In genomic region chr17:79671387-79671752, GRCh38 we compare ENCODE assay signal across 31 cellular contexts. TPM values are rescaled to one million over a fixed set of nuclear protein-coding genes. Genes with fewer than 3 reads are reported as not detected.
DNase-seq lines count a peak whose midpoint lies in the region; ATAC-seq, FAIRE-seq and TF ChIP-seq lines count a peak whose summit lies in the region.
"Had no signal": no experiment of that assay in that cellular context is flagged by ENCODE, and none has a peak within 500 bp of the region (broad histone marks: within the 10 kb centered on the region; RNA-seq: fewer than 3 reads in every experiment).

No MANE protein-coding gene starts in this region.

- H3K9me3 ChIP-seq in left ventricle myocardium inferior (replicated peaks), result peaks cover 19% of the 10 kb centered on the region
- peaks cover 0 to 19% (median 10%) of the 10 kb centered on the region in 12 donors for H3K9me3 ChIP-seq in heart left ventricle
- peaks cover 8 to 10% of the 10 kb centered on the region in 2 donors for H3K9me3 ChIP-seq in kidney (ENCODE audit: control insufficient read depth in 1 of 2, low read length in 2 of 2)
- peaks cover 0 to 10% (median 0%) of the 10 kb centered on the region in 4 donors for H3K9me3 ChIP-seq in sigmoid colon
- H3K9me3 ChIP-seq in effector memory CD4-positive, alpha-beta T cell (ENCODE audit: control insufficient read depth, low read length), result no peaks in the 10 kb centered on the region
- H3K9me3 ChIP-seq: thyroid gland had no signal

- H3K4me3 Mint-ChIP-seq in natural killer cell, result no peak overlapping the region
- H3K4me3 Mint-ChIP-seq: activated naive CD8-positive, alpha-beta T cell treated with anti-CD3 and anti-CD28 coated beads for 36 hours; activated T-cell treated with anti-CD3 and anti-CD28 coated beads, Interleukin-2, amount 50 U/mL, for 4 hours; B cell; CD8-positive, alpha-beta memory T cell; neural crest cell; T-cell had no signal

- no peak for FAIRE-seq in kidney (lab: Jason Lieb, UNC)
- FAIRE-seq: GM12878 had no signal

- H3K4me1 ChIP-seq in left ventricle myocardium inferior (no peaks in the 10 kb centered on the region), heart left ventricle (no peaks in the 10 kb centered on the region), kidney (ENCODE audit: control insufficient read depth in 1 of 2, insufficient read depth in 1 of 2, low read depth in 1 of 2, low read length in 2 of 2) (no peaks in the 10 kb centered on the region), sigmoid colon (peaks cover 0 to 33% (median 21%) of the 10 kb centered on the region in 4 donors)
- no peaks in the 10 kb centered on the region for H3K4me1 ChIP-seq in effector memory CD4-positive, alpha-beta T cell (ENCODE audit: control insufficient read depth, insufficient read depth, low read length, poor library complexity, severe bottlenecking)
- H3K4me1 ChIP-seq: gastrocnemius medialis, thyroid gland had no signal

- DNase-seq in left ventricle myocardium inferior (peak; percentile 7), heart left ventricle (no peak), NCI-H524 treated with DMSO at 0.1 percent for 48 hours (lab: John Stamatoyannopoulos, UW) (peak; percentile 22), kidney (peak; percentile 47), sigmoid colon (no peak), HuH-7 (ENCODE audit: low spot score) (no peak), natural killer cell (no peak)
- no peak for DNase-seq in effector memory CD4-positive, alpha-beta T cell
- DNase-seq: ACHN; activated CD4-positive, alpha-beta T cell treated with anti-CD3 and anti-CD28 coated beads, Interleukin-2, amount 50 U/mL, for 1 hour; activated CD4-positive, CD25-positive, alpha-beta regulatory T cell; activated gamma-delta T cell; activated naive CD8-positive, alpha-beta T cell treated with anti-CD3 and anti-CD28 coated beads for 36 hours; activated T-cell treated with anti-CD3 and anti-CD28 coated beads, Interleukin-2, amount 50 U/mL, for 4 hours; CD8-positive, alpha-beta memory T cell; gastrocnemius medialis; left colon; NCI-H1048; NCI-H1930; NCI-H748 treated with DMSO at 0.1 percent for 48 hours; stimulated activated CD4-positive, alpha-beta T cell treated with anti-CD3 and anti-CD28 coated beads, Interleukin-4, amount 100 ng/mL, for 24 hours; T-cell; thyroid gland had no signal

- ATAC-seq in heart left ventricle (no peak), natural killer cell (no peak)
- ATAC-seq: activated T-cell treated with anti-CD3 and anti-CD28 coated beads, Interleukin-2, amount 50 U/mL, for 4 hours; gastrocnemius medialis; GM12878; left colon; T-cell had no signal

- H3K27me3 ChIP-seq in left ventricle myocardium inferior (ENCODE audit: low read depth) (peaks cover 94% of the 10 kb centered on the region), heart left ventricle (peaks cover 0 to 49% (median 3%) of the 10 kb centered on the region in 9 donors), sigmoid colon (no peaks in the 10 kb centered on the region)
- no peaks in the 10 kb centered on the region for H3K27me3 ChIP-seq in effector memory CD4-positive, alpha-beta T cell (replicated peaks; ENCODE audit: control insufficient read depth, insufficient read depth, low read length, poor library complexity, severe bottlenecking)
- H3K27me3 ChIP-seq: hepatocyte, thyroid gland had no signal

- H3K27ac Mint-ChIP-seq in natural killer cell, result no peak overlapping the region
- H3K27ac Mint-ChIP-seq: activated naive CD8-positive, alpha-beta T cell treated with anti-CD3 and anti-CD28 coated beads for 36 hours; B cell; IgD-negative memory B cell; T-cell had no signal

- TF ChIP-seq CTCF in left ventricle myocardium inferior (IDR thresholded peaks at IDR 0.05; ENCODE audit: borderline replicate concordance) (no peak), heart left ventricle (IDR thresholded peaks at IDR 0.05) (no peak), kidney (IDR thresholded peaks at IDR 0.05; ENCODE audit: borderline replicate concordance, extremely low read depth, insufficient read depth) (no peak), sigmoid colon (IDR thresholded peaks at IDR 0.05) (peak in 1 of 4 experiments; percentile 29), natural killer cell (IDR thresholded peaks at IDR 0.05) (no peak)

- WGBS in heart left ventricle, 4 donors, result 45 to 54% (median 51%) methylated on average over 6 to 8 of the region's 8 CpGs
- WGBS in sigmoid colon, 2 donors, result 46 to 52% methylated on average over 8 of the region's 8 CpGs

- H3K27ac ChIP-seq in left ventricle myocardium inferior (replicated peaks) (no peak overlapping the region), heart left ventricle (peak overlapping the region in 1 of 12 donors; percentile 31), kidney (ENCODE audit: low read depth in 2 of 2, low read length in 2 of 2) (no peak overlapping the region), sigmoid colon (peak overlapping the region in 3 of 4 donors; percentile 40 to 80 (median 43))
- no peak overlapping the region for H3K27ac ChIP-seq in effector memory CD4-positive, alpha-beta T cell (ENCODE audit: insufficient read depth, low read length, poor library complexity, severe bottlenecking)
- H3K27ac ChIP-seq: gastrocnemius medialis, hepatocyte, thyroid gland had no signal

- TF ChIP-seq POLR2A in heart left ventricle (IDR thresholded peaks at IDR 0.05), result no peak
- no peak for TF ChIP-seq POLR2A in sigmoid colon (IDR thresholded peaks at IDR 0.05)

- no peak overlapping the region for H3K9ac ChIP-seq in kidney (ENCODE audit: low read length in 2 of 2)

- intact Hi-C loops in left ventricle myocardium inferior (cut with micrococcal nuclease), result no loop called here
- intact Hi-C loops in heart left ventricle (cut with DNase I), result no loop called here
- intact Hi-C loops in kidney (cut with DNase I), result no loop called here
- intact Hi-C loops in sigmoid colon (cut with DNase I), result no loop called here
- intact Hi-C loops in natural killer cell (cut with micrococcal nuclease), result no loop called here

- H3K4me1 Mint-ChIP-seq in natural killer cell, result no peaks in the 10 kb centered on the region
- H3K4me1 Mint-ChIP-seq: activated naive CD8-positive, alpha-beta T cell treated with anti-CD3 and anti-CD28 coated beads for 36 hours; CD8-positive, alpha-beta memory T cell; neural crest cell; T-cell had no signal

- no peak for TF ChIP-seq EP300 in sigmoid colon (IDR thresholded peaks at IDR 0.05)

- H3K27me3 Mint-ChIP-seq in natural killer cell (ENCODE audit: low read depth in 2 of 2), result peaks cover 21% of the 10 kb centered on the region in 2 donors

- H3K36me3 ChIP-seq in left ventricle myocardium inferior, result no peaks in the 10 kb centered on the region
- no peaks in the 10 kb centered on the region for H3K36me3 ChIP-seq in heart left ventricle
- H3K36me3 ChIP-seq in kidney (ENCODE audit: control insufficient read depth in 1 of 2, insufficient read depth in 2 of 2, low read length in 2 of 2), result no peaks in the 10 kb centered on the region
- H3K36me3 ChIP-seq in sigmoid colon, result no peaks in the 10 kb centered on the region
- H3K36me3 ChIP-seq in effector memory CD4-positive, alpha-beta T cell (ENCODE audit: control insufficient read depth, insufficient read depth, low read length), result no peaks in the 10 kb centered on the region
- H3K36me3 ChIP-seq: gastrocnemius medialis, thyroid gland had no signal

- peaks cover 4 to 5% of the 10 kb centered on the region in 2 donors for H3K9me3 Mint-ChIP-seq in natural killer cell

- no peak overlapping the region for H3K4me3 ChIP-seq in left ventricle myocardium inferior
- no peak overlapping the region for H3K4me3 ChIP-seq in heart left ventricle
- no peak overlapping the region for H3K4me3 ChIP-seq in kidney (ENCODE audit: low read length in 2 of 2)
- no peak overlapping the region for H3K4me3 ChIP-seq in sigmoid colon
- H3K4me3 ChIP-seq in effector memory CD4-positive, alpha-beta T cell (ENCODE audit: insufficient read depth, low read depth, low read length, poor library complexity, severe bottlenecking), result no peak overlapping the region
- H3K4me3 ChIP-seq: gastrocnemius medialis, GM12878, hepatocyte, thyroid gland had no signal

- H3K36me3 Mint-ChIP-seq in natural killer cell, result no peaks in the 10 kb centered on the region
- H3K36me3 Mint-ChIP-seq: activated naive CD8-positive, alpha-beta T cell treated with anti-CD3 and anti-CD28 coated beads for 36 hours had no signal

RNA-seq across cellular contexts. Expression of gene ENPP7, which starts 59.4 kb away (rescaled TPM):
- total RNA-seq in left ventricle myocardium inferior (not detected), heart left ventricle (not detected), kidney (0.94 TPM), sigmoid colon (not detected), natural killer cell (under 1 TPM in 1 of 3 donors, not detected in 2; 0.95 TPM)
- polyA plus RNA-seq in heart left ventricle (not detected), kidney (ENCODE audit: insufficient read depth, low read depth, low replicate concordance) (3.7 TPM), sigmoid colon (not detected)
- total RNA-seq: activated naive CD8-positive, alpha-beta T cell treated with anti-CD3 and anti-CD28 coated beads for 36 hours; activated T-cell treated with anti-CD3 and anti-CD28 coated beads, Interleukin-2, amount 50 U/mL, for 4 hours; bronchial epithelial cell; fibroblast of lung; gastrocnemius medialis; H4; neural crest cell; thyroid gland had no signal
- polyA plus RNA-seq: fibroblast of lung had no signal

Comparison
In these comparisons a context has a peak if more than half of its experiments do, and no peak if none do; other contexts are left out.
1. DNase-seq: peak in left ventricle myocardium inferior (single experiment), NCI-H524 treated with DMSO at 0.1 percent for 48 hours (single experiment) and kidney (single experiment); none in heart left ventricle (0 of 5), sigmoid colon (single experiment), HuH-7 (single experiment), natural killer cell (single experiment) and effector memory CD4-positive, alpha-beta T cell (0 of 3).
2. H3K27ac ChIP-seq: peak in sigmoid colon (3 of 4); none in left ventricle myocardium inferior (single experiment), kidney (0 of 2) and effector memory CD4-positive, alpha-beta T cell (single experiment).